7 cellular contexts compared by ENCODE assay signal in the genomic region with DNA sequence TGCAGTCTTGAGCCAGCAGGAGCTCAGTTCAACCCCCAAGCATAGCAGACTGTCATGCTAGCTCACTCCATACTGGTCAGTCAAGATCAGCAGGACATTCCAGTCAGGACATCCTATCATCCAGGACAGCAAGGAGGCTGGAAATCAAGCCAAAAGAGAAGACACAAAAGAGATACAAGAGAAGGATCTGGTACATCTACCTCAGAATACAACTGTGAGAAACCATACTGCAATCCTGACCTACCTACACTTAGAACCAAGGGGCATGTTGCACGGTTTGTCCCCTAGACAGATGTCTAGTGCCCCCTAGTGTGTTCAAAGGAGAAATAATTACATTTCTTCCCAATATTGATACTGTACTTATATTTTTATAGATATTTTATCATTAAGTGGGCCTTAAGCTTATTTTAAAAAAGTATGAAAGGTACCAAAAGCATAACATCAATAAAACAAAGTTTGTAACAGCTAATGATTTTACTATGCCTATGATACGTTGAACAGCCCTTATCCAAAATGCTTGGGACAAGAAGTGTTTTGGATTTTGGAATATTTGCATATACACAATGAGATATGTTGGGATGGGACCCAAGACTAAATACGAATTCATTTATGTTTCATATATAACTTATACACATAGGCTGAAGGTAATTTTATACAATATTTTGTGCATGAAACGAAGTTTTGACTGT. TPM values are rescaled to one million over a fixed set of nuclear protein-coding genes. Genes with fewer than 3 reads are reported as not detected.
DNase-seq lines count a peak whose midpoint lies in the region; ATAC-seq and TF ChIP-seq lines count a peak whose summit lies in the region.

No MANE protein-coding gene starts in this region.

- TF ChIP-seq CTCF in RWPE1 (conservative IDR thresholded peaks at IDR 0.05; ENCODE audit: low read depth) (peak; percentile 48), progenitor cell of endocrine pancreas (IDR thresholded peaks at IDR 0.05; ENCODE audit: unreplicated experiment) (peak; percentile 82)

- H3K4me1 Mint-ChIP-seq in progenitor cell of endocrine pancreas (ENCODE audit: low read depth): no peaks in the 10 kb centered on the region

- no peak overlapping the region for H3K27ac Mint-ChIP-seq in progenitor cell of endocrine pancreas

- POLR2A ChIA-PET in RWPE1 (lab: Yijun Ruan, JAX; ENCODE audit: low non-redundant PET): interaction anchor here (0.7 kb wide), 1 partner anchor 57 kb away, joined by 3 read pairs; no protein-coding TSS in a partner anchor

- H3K4me3 Mint-ChIP-seq in progenitor cell of endocrine pancreas (ENCODE audit: low read depth): no peak overlapping the region

- CTCF ChIA-PET in RWPE1 (lab: Yijun Ruan, JAX): interaction anchor here (0.6 to 2.6 kb wide), 6 partner anchors 11 to 953 kb away, joined by 3 to 19 read pairs (median 4); no protein-coding TSS in a partner anchor

- H3K36me3 Mint-ChIP-seq in progenitor cell of endocrine pancreas (ENCODE audit: insufficient read depth): peaks cover 1% of the 10 kb centered on the region

- H3K27me3 Mint-ChIP-seq in progenitor cell of endocrine pancreas: no peaks in the 10 kb centered on the region

- no peak overlapping the region for H3K27ac ChIP-seq in RWPE1

- DNase-seq in EL: peak; percentile 33
- no peak for DNase-seq in RWPE1 (ENCODE audit: low spot score)
- DNase-seq in fibroblast of gingiva (ENCODE audit: low read depth): peak; percentile 25
- no peak for DNase-seq in progenitor cell of endocrine pancreas (ENCODE audit: low spot score, unreplicated experiment)
- DNase-seq in stimulated activated CD4-positive, alpha-beta T cell treated with anti-CD3 and anti-CD28 coated beads, Interleukin-15, amount 100 ng/mL, for 24 hours: no peak

- H3K9me3 Mint-ChIP-seq in progenitor cell of endocrine pancreas (ENCODE audit: low read depth): no peaks in the 10 kb centered on the region

- peak; percentile 58 for ATAC-seq in HG02642 (IDR thresholded peaks at IDR 0.05; ENCODE audit: poor library complexity, unreplicated experiment)
- ATAC-seq in GM21528 (IDR thresholded peaks at IDR 0.05; ENCODE audit: low FRiP score, unreplicated experiment): no peak

RNA-seq across cellular contexts. Expression of gene ERCC6, which starts 26.7 kb away (rescaled TPM):
- total RNA-seq in progenitor cell of endocrine pancreas: 30.2 and 35.0 TPM in 2 replicates

Comparison
In these comparisons a context has a peak if more than half of its experiments do, and no peak if none do; other contexts are left out.
1. DNase-seq: peak in EL (single experiment) and fibroblast of gingiva (single experiment); none in RWPE1 (single experiment), progenitor cell of endocrine pancreas (single experiment) and stimulated activated CD4-positive, alpha-beta T cell treated with anti-CD3 and anti-CD28 coated beads, Interleukin-15, amount 100 ng/mL, for 24 hours (single experiment).